Comparison of ENCODE assay signal across 10 cellular contexts in genomic region chr17:16989230-16989952, GRCh38. TPM values are rescaled to one million over a fixed set of nuclear protein-coding genes. Genes with fewer than 3 reads are reported as not detected.
DNase-seq lines count a peak whose midpoint lies in the region; ATAC-seq lines count a peak whose summit lies in the region.
"Had no signal": no experiment of that assay in that cellular context is flagged by ENCODE, and none has a peak within 500 bp of the region (broad histone marks: within the 10 kb centered on the region; RNA-seq: fewer than 3 reads in every experiment).

No MANE protein-coding gene starts in this region.

- H3K4me3 Mint-ChIP-seq in activated naive CD4-positive, alpha-beta T cell treated with anti-CD3 and anti-CD28 coated beads for 36 hours: no peak overlapping the region
- peak overlapping the region; percentile 89 for H3K4me3 Mint-ChIP-seq in T-helper 17 cell
- H3K4me3 Mint-ChIP-seq in stimulated activated naive CD8-positive, alpha-beta T cell treated with anti-CD3 and anti-CD28 coated beads, Interleukin-15, amount 100 ng/mL, for 72 hours: peak overlapping the region; percentile 38 to 51
- H3K4me3 Mint-ChIP-seq: activated naive CD8-positive, alpha-beta T cell had no signal

- no peaks in the 10 kb centered on the region for H3K27me3 Mint-ChIP-seq in activated naive CD4-positive, alpha-beta T cell treated with anti-CD3 and anti-CD28 coated beads for 36 hours (ENCODE audit: low read depth)
- no peaks in the 10 kb centered on the region for H3K27me3 Mint-ChIP-seq in T-helper 17 cell
- H3K27me3 Mint-ChIP-seq in stimulated activated naive CD8-positive, alpha-beta T cell treated with anti-CD3 and anti-CD28 coated beads, Interleukin-15, amount 100 ng/mL, for 72 hours: no peaks in the 10 kb centered on the region
- H3K27me3 Mint-ChIP-seq: activated naive CD8-positive, alpha-beta T cell had no signal

- peaks cover 30% of the 10 kb centered on the region for H3K4me1 Mint-ChIP-seq in activated naive CD4-positive, alpha-beta T cell treated with anti-CD3 and anti-CD28 coated beads for 36 hours (ENCODE audit: low read depth)
- peaks cover 37% of the 10 kb centered on the region for H3K4me1 Mint-ChIP-seq in T-helper 17 cell
- peaks cover 38% of the 10 kb centered on the region for H3K4me1 Mint-ChIP-seq in stimulated activated naive CD8-positive, alpha-beta T cell treated with anti-CD3 and anti-CD28 coated beads, Interleukin-15, amount 100 ng/mL, for 72 hours

- no peaks in the 10 kb centered on the region for H3K9me3 Mint-ChIP-seq in activated naive CD4-positive, alpha-beta T cell treated with anti-CD3 and anti-CD28 coated beads for 36 hours
- no peaks in the 10 kb centered on the region for H3K9me3 Mint-ChIP-seq in stimulated activated naive CD8-positive, alpha-beta T cell treated with anti-CD3 and anti-CD28 coated beads, Interleukin-15, amount 100 ng/mL, for 72 hours

- H3K9me3 ChIP-seq in T-helper 17 cell (ENCODE audit: control insufficient read depth, low read length, poor library complexity, severe bottlenecking): no peaks in the 10 kb centered on the region

- H3K27ac Mint-ChIP-seq in activated naive CD4-positive, alpha-beta T cell treated with anti-CD3 and anti-CD28 coated beads for 36 hours: no peak overlapping the region
- peak overlapping the region; percentile 95 for H3K27ac Mint-ChIP-seq in T-helper 17 cell
- H3K27ac Mint-ChIP-seq in stimulated activated naive CD8-positive, alpha-beta T cell treated with anti-CD3 and anti-CD28 coated beads, Interleukin-15, amount 100 ng/mL, for 72 hours: no peak overlapping the region
- H3K27ac Mint-ChIP-seq: activated naive CD8-positive, alpha-beta T cell had no signal

- ATAC-seq in HG02870 (IDR thresholded peaks at IDR 0.05; ENCODE audit: unreplicated experiment) (peak; percentile 27), T-helper 17 cell (peak; percentile 46)
- ATAC-seq in stimulated activated naive CD8-positive, alpha-beta T cell treated with anti-CD3 and anti-CD28 coated beads, Interleukin-15, amount 100 ng/mL, for 72 hours: no peak

- CTCF ChIA-PET in activated naive CD4-positive, alpha-beta T cell treated with anti-CD3 and anti-CD28 coated beads for 36 hours (lab: Charles Lee): interaction anchor here (0.6 to 1.2 kb wide), 4 partner anchors 10 to 97 kb away, joined by 3 read pairs; no protein-coding TSS in a partner anchor

- no peaks in the 10 kb centered on the region for H3K36me3 Mint-ChIP-seq in activated naive CD4-positive, alpha-beta T cell treated with anti-CD3 and anti-CD28 coated beads for 36 hours (ENCODE audit: low read depth)
- no peaks in the 10 kb centered on the region for H3K36me3 Mint-ChIP-seq in T-helper 17 cell (ENCODE audit: low read depth)
- H3K36me3 Mint-ChIP-seq: activated naive CD8-positive, alpha-beta T cell had no signal

- peak; percentile 25 for DNase-seq in activated naive CD4-positive, alpha-beta T cell treated with anti-CD3 and anti-CD28 coated beads for 36 hours
- no peak for DNase-seq in activated naive CD4-positive, alpha-beta T cell (lab: John Stamatoyannopoulos, UW)
- DNase-seq in T-helper 17 cell: no peak
- no peak for DNase-seq in stimulated activated naive CD8-positive, alpha-beta T cell treated with anti-CD3 and anti-CD28 coated beads, Interleukin-15, amount 100 ng/mL, for 72 hours
- no peak for DNase-seq in kidney glomerular epithelial cell (lab: John Stamatoyannopoulos, UW)
- no peak for DNase-seq in nucleus accumbens (lab: John Stamatoyannopoulos, UW)
- no peak for DNase-seq in GM03348 (ENCODE audit: low spot score)

- intact Hi-C loops in activated naive CD4-positive, alpha-beta T cell treated with anti-CD3 and anti-CD28 coated beads for 36 hours (cut with micrococcal nuclease): no loop called here

RNA-seq across cellular contexts. Expression of gene TNFRSF13B, which starts 17.5 kb away (rescaled TPM):
- total RNA-seq in activated naive CD4-positive, alpha-beta T cell treated with anti-CD3 and anti-CD28 coated beads for 36 hours: not detected
- total RNA-seq in T-helper 17 cell: 1 to 10 TPM in 1 of 2 donors, not detected in 1; 1.1 TPM
- total RNA-seq: M059J had no signal

RNA-seq across cellular contexts. Expression of gene MPRIP, which starts 52.9 kb away (rescaled TPM):
- total RNA-seq in activated naive CD4-positive, alpha-beta T cell treated with anti-CD3 and anti-CD28 coated beads for 36 hours: 100 to 1,000 TPM; 125 TPM
- total RNA-seq in T-helper 17 cell: 100 to 1,000 TPM; 268 to 269 TPM
